ENCODE assay signal across 28 cellular contexts in genomic region chr10:72630144-72630543, GRCh38.
"Had no signal": no experiment of that assay in that cellular context is flagged by ENCODE, and none has a peak within 500 bp of the region (broad histone marks: within the 10 kb centered on the region; RNA-seq: fewer than 3 reads in every experiment).

No MANE protein-coding gene starts in this region.

- H3K9me3 ChIP-seq: ascending aorta, breast epithelium, colonic mucosa, esophagus squamous epithelium, gastroesophageal sphincter had no signal

- ATAC-seq: activated naive CD4-positive, alpha-beta T cell treated with anti-CD3 and anti-CD28 coated beads, Interleukin-2, amount 50 U/mL, for 72 hours; activated T-cell treated with anti-CD3 and anti-CD28 coated beads, Interleukin-2, amount 50 U/mL, for 72 hours; gastroesophageal sphincter; WTC11 had no signal

- H3K36me3 ChIP-seq: ascending aorta, breast epithelium, cardiac muscle cell, colonic mucosa, esophagus squamous epithelium, gastroesophageal sphincter had no signal

- H3K4me3 ChIP-seq: ascending aorta, breast epithelium, cardiac muscle cell, colonic mucosa, esophagus squamous epithelium, gastroesophageal sphincter had no signal

- H3K4me1 ChIP-seq: ascending aorta, colonic mucosa had no signal

- DNase-seq: activated CD4-positive, alpha-beta memory T cell treated with anti-CD3 and anti-CD28 coated beads, Interleukin-2, amount 10 ng/mL, durations not matched to agents 7 days and 5 days; activated CD4-positive, alpha-beta T cell treated with anti-CD3 and anti-CD28 coated beads for 1 hour; activated CD4-positive, alpha-beta T cell treated with anti-CD3 and anti-CD28 coated beads for 4 hours; activated CD4-positive, alpha-beta T cell treated with anti-CD3 and anti-CD28 coated beads, Interleukin-2, amount 10 ng/mL, durations not matched to agents 7 days and 5 days; activated CD4-positive, alpha-beta T cell treated with anti-CD3 and anti-CD28 coated beads, Interleukin-2, amount 50 U/mL, for 4 hours; activated CD8-positive, alpha-beta memory T cell treated with anti-CD3 and anti-CD28 coated beads, Interleukin-2, amount 50 U/mL, for 48 hours; activated gamma-delta T cell; activated naive CD4-positive, alpha-beta T cell; activated naive CD4-positive, alpha-beta T cell treated with anti-CD3 and anti-CD28 coated beads, Interleukin-2, amount 10 ng/mL, durations not matched to agents 7 days and 5 days; activated naive CD8-positive, alpha-beta T cell treated with anti-CD3 and anti-CD28 coated beads, Interleukin-2, amount 10 ng/mL, durations not matched to agents 7 days and 5 days; activated T-cell treated with anti-CD3 and anti-CD28 coated beads for 4 hours; activated T-cell treated with anti-CD3 and anti-CD28 coated beads, Interleukin-2, amount 50 U/mL, for 24 hours; activated T-cell treated with anti-CD3 and anti-CD28 coated beads, Interleukin-2, amount 50 U/mL, for 72 hours; central memory CD4-positive, alpha-beta T cell; cerebellar nuclear complex; colonic mucosa; effector CD8-positive, alpha-beta T cell; esophagus squamous epithelium; foreskin melanocyte; head of caudate nucleus; T-helper 2 cell had no signal

- H3K27me3 ChIP-seq: ascending aorta, breast epithelium, cardiac muscle cell, colonic mucosa, esophagus squamous epithelium, gastroesophageal sphincter had no signal

- H3K27ac ChIP-seq: ascending aorta, breast epithelium, cardiac muscle cell, colonic mucosa, epithelial cell of prostate, esophagus squamous epithelium, gastroesophageal sphincter had no signal
